Comparison of ENCODE assay signal across 9 cellular contexts in the genomic region with DNA sequence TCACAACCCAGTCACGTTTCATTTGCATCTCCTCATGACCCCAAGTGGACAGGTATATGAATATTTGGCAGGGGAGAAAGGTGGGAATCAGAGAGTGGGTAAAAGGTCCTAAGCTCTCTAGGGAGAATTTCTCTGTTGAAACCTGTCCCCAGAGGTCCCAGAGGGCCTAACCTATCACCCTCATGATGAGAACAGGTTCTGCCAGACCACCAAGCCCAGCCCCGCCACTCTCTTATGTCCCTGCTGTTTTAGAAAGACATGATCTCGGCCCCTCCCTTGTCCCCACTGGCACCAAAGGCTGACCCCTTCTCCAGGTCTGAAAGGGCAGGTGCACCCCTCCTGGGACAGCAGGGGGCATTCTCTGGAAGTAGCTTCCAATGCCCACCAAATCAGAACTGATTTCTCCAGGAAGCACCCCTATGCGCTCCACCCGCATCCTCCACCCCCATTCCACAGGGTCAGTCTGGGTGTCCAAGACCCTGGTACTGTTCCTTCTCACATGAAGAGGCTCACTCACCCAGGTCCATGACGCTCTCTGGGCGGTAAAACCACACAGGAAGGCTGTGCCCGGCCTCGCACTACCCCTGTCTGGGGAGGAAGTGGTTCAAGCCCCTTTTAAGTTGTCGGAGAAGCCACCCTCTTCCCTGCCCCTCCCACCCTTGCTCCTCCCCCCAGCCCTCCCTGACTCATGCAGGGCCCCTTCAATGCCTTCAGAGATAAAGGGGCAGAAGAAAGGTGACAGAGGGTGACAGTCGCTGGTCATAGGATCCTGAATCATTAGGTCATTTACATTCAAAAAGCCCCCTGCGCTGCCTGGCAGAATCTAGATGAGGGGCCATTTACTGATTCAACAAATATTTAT. TPM values are rescaled to one million over a fixed set of nuclear protein-coding genes. Genes with fewer than 3 reads are reported as not detected.
DNase-seq lines count a peak whose midpoint lies in the region; ATAC-seq and TF ChIP-seq lines count a peak whose summit lies in the region.
"Had no signal": no experiment of that assay in that cellular context is flagged by ENCODE, and none has a peak within 500 bp of the region (broad histone marks: within the 10 kb centered on the region; RNA-seq: fewer than 3 reads in every experiment).

A gene with protein sequence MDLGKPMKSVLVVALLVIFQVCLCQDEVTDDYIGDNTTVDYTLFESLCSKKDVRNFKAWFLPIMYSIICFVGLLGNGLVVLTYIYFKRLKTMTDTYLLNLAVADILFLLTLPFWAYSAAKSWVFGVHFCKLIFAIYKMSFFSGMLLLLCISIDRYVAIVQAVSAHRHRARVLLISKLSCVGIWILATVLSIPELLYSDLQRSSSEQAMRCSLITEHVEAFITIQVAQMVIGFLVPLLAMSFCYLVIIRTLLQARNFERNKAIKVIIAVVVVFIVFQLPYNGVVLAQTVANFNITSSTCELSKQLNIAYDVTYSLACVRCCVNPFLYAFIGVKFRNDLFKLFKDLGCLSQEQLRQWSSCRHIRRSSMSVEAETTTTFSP (minus strand): TSS at position 590 of the 862 bp plus-strand sequence. CDS start 63 bp downstream, at position 527.

- TF ChIP-seq CTCF in GM12875 (IDR thresholded peaks at IDR 0.05; ENCODE audit: borderline replicate concordance, insufficient read depth, low read depth, low read length): no peak
- no peak for TF ChIP-seq CTCF in right lobe of liver (IDR thresholded peaks at IDR 0.05)

- peak; percentile 85 for DNase-seq in T-helper 9 cell
- peak; percentile 72 for DNase-seq in activated naive CD4-positive, alpha-beta T cell treated with anti-CD3 and anti-CD28 coated beads, Interleukin-2, amount 50 U/mL, for 16 hours
- DNase-seq in stimulated activated CD4-positive, alpha-beta T cell treated with anti-CD3 and anti-CD28 coated beads, Interleukin-4, amount 100 ng/mL, for 24 hours: peak; percentile 80
- no peak for DNase-seq in AG20443 (ENCODE audit: low spot score)
- no peak for DNase-seq in right lobe of liver

- H3K4me3 ChIP-seq in GM12875 (ENCODE audit: low read depth, low read length) (peak within 1 kb of the TSS; percentile 64), right lobe of liver (no peak within 1 kb of the TSS)

- WGBS in right lobe of liver (ENCODE audit: insufficient coverage, low coverage, low lambda C conversion rate, missing lambda C conversion rate): 51% methylated on average over 9 of the region's 12 CpGs

- intact Hi-C loops in right lobe of liver (cut with DNase I): no loop called here

- H3K9me3 ChIP-seq in right lobe of liver: no peaks in the 10 kb centered on the region

- peaks cover 0 to 5% (median 2%) of the 10 kb centered on the region in 4 donors for H3K4me1 ChIP-seq in right lobe of liver

- no peak for TF ChIP-seq POLR2A in right lobe of liver (IDR thresholded peaks at IDR 0.05)

- ATAC-seq in HG03460 (IDR thresholded peaks at IDR 0.05; ENCODE audit: unreplicated experiment) (no peak), GM18867 (IDR thresholded peaks at IDR 0.05; ENCODE audit: unreplicated experiment) (no peak), right lobe of liver (no peak)

- no peaks in the 10 kb centered on the region for H3K36me3 ChIP-seq in right lobe of liver

- H3K27ac ChIP-seq in right lobe of liver: no peak within 1 kb of the TSS
- H3K27ac ChIP-seq: KMS-11 had no signal

- no peaks in the 10 kb centered on the region for H3K27me3 ChIP-seq in right lobe of liver

RNA-seq across cellular contexts. Expression of the gene that starts here (rescaled TPM):
- total RNA-seq in right lobe of liver: under 1 TPM in 4 of 6 experiments, not detected in 2; 0.12 to 0.58 (median 0.28) TPM

Comparison
In these comparisons a context has a peak if more than half of its experiments do, and no peak if none do; other contexts are left out.
1. DNase-seq: peak in T-helper 9 cell (single experiment), activated naive CD4-positive, alpha-beta T cell treated with anti-CD3 and anti-CD28 coated beads, Interleukin-2, amount 50 U/mL, for 16 hours (single experiment) and stimulated activated CD4-positive, alpha-beta T cell treated with anti-CD3 and anti-CD28 coated beads, Interleukin-4, amount 100 ng/mL, for 24 hours (single experiment); none in AG20443 (single experiment) and right lobe of liver (0 of 3).